Comparison of ENCODE assay signal across 26 cellular contexts in the genomic region with DNA sequence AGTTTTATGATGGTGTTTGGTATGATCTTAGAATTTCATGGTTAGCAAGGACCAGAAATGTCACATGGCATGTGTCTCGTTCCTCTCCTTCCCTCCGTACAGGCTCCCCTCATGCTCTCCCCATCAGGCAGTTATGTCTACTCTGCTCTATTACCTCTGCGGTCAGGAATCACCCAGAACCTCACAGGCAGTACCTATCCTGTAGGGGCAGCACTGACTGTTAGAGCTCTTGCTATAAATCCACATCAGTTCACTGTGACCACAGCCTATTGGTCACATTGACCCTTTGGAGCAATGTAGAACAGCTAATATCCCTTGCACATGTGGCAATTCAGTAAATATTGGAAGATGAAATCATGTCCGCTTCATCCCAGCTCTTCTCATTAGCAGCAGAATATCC.
DNase-seq lines count a peak whose midpoint lies in the region; ATAC-seq, FAIRE-seq and TF ChIP-seq lines count a peak whose summit lies in the region.
"Had no signal": no experiment of that assay in that cellular context is flagged by ENCODE, and none has a peak within 500 bp of the region (broad histone marks: within the 10 kb centered on the region; RNA-seq: fewer than 3 reads in every experiment).

No MANE protein-coding gene starts in this region.

- TF ChIP-seq CTCF in chondrocyte (IDR thresholded peaks at IDR 0.05), result peak; percentile 15
- no peak for TF ChIP-seq CTCF in CD4-positive, alpha-beta T cell (IDR thresholded peaks at IDR 0.05)

- no peak for ATAC-seq in CD4-positive, alpha-beta T cell (ENCODE audit: poor library complexity)
- no peak for ATAC-seq in HG02642 (IDR thresholded peaks at IDR 0.05; ENCODE audit: poor library complexity, unreplicated experiment)
- ATAC-seq: activated CD4-positive, CD25-positive, alpha-beta regulatory T cell treated with anti-CD3 and anti-CD28 coated beads, Interleukin-2, amount 50 U/mL, for 24 hours; body of pancreas; naive thymus-derived CD4-positive, alpha-beta T cell had no signal

- no peaks in the 10 kb centered on the region for H3K27me3 Mint-ChIP-seq in chondrocyte (ENCODE audit: low read depth)
- H3K27me3 Mint-ChIP-seq in CD4-positive, alpha-beta T cell, result no peaks in the 10 kb centered on the region
- H3K27me3 Mint-ChIP-seq: activated naive CD8-positive, alpha-beta T cell; dendritic cell treated with granulocyte-macrophage colony-stimulating factor and Interleukin-4, amounts not matched to agents 40 ng/mL and 50 ng/mL, for 4 days; stimulated activated naive CD8-positive, alpha-beta T cell treated with anti-CD3 and anti-CD28 coated beads, Interleukin-15, Interleukin-2, amounts not matched to agents 100 ng/mL and 50 ng/mL, for 24 hours had no signal

- no peaks in the 10 kb centered on the region for H3K27me3 ChIP-seq in CD4-positive, alpha-beta T cell (ENCODE audit: control insufficient read depth, insufficient read depth, low read length)
- H3K27me3 ChIP-seq: body of pancreas, SJSA1 had no signal

- no peak overlapping the region for H3K27ac Mint-ChIP-seq in chondrocyte (ENCODE audit: unreplicated experiment)
- no peak overlapping the region for H3K27ac Mint-ChIP-seq in CD4-positive, alpha-beta T cell
- H3K27ac Mint-ChIP-seq: activated naive CD8-positive, alpha-beta T cell; dendritic cell treated with granulocyte-macrophage colony-stimulating factor and Interleukin-4, amounts not matched to agents 40 ng/mL and 50 ng/mL, for 4 days; naive thymus-derived CD4-positive, alpha-beta T cell; stimulated activated naive CD8-positive, alpha-beta T cell treated with anti-CD3 and anti-CD28 coated beads, Interleukin-15, Interleukin-2, amounts not matched to agents 100 ng/mL and 50 ng/mL, for 24 hours had no signal

- CTCF ChIA-PET in CD4-positive, alpha-beta T cell (lab: Charles Lee), result no interaction called here

- POLR2A ChIA-PET in CD4-positive, alpha-beta T cell (lab: Charles Lee), result no interaction called here

- no peaks in the 10 kb centered on the region for H3K9me3 ChIP-seq in CD4-positive, alpha-beta T cell (ENCODE audit: control insufficient read depth, low read length)
- H3K9me3 ChIP-seq: body of pancreas, SJSA1 had no signal

- H3K27ac ChIP-seq in CD4-positive, alpha-beta T cell (ENCODE audit: low read depth, low read length), result no peak overlapping the region
- H3K27ac ChIP-seq: SJSA1 had no signal

- no peak for FAIRE-seq in urothelium cell line (lab: Jason Lieb, UNC)

- no peaks in the 10 kb centered on the region for H3K9me3 Mint-ChIP-seq in chondrocyte (ENCODE audit: low read depth)
- no peaks in the 10 kb centered on the region for H3K9me3 Mint-ChIP-seq in CD4-positive, alpha-beta T cell
- H3K9me3 Mint-ChIP-seq: dendritic cell treated with granulocyte-macrophage colony-stimulating factor and Interleukin-4, amounts not matched to agents 40 ng/mL and 50 ng/mL, for 4 days; stimulated activated naive CD8-positive, alpha-beta T cell treated with anti-CD3 and anti-CD28 coated beads, Interleukin-15, Interleukin-2, amounts not matched to agents 100 ng/mL and 50 ng/mL, for 24 hours had no signal

- no peak overlapping the region for H3K4me3 Mint-ChIP-seq in chondrocyte (ENCODE audit: unreplicated experiment)
- no peak overlapping the region for H3K4me3 Mint-ChIP-seq in CD4-positive, alpha-beta T cell
- H3K4me3 Mint-ChIP-seq: activated naive CD8-positive, alpha-beta T cell; dendritic cell treated with granulocyte-macrophage colony-stimulating factor and Interleukin-4, amounts not matched to agents 40 ng/mL and 50 ng/mL, for 4 days; naive thymus-derived CD4-positive, alpha-beta T cell; stimulated activated naive CD8-positive, alpha-beta T cell treated with anti-CD3 and anti-CD28 coated beads, Interleukin-15, Interleukin-2, amounts not matched to agents 100 ng/mL and 50 ng/mL, for 24 hours had no signal

- H3K36me3 Mint-ChIP-seq in chondrocyte (ENCODE audit: low read depth), result peaks cover 28% of the 10 kb centered on the region
- H3K36me3 Mint-ChIP-seq in CD4-positive, alpha-beta T cell (ENCODE audit: low read depth), result peaks cover 4% of the 10 kb centered on the region

- peaks cover 18% of the 10 kb centered on the region for H3K4me1 Mint-ChIP-seq in chondrocyte (ENCODE audit: low read depth)
- no peaks in the 10 kb centered on the region for H3K4me1 Mint-ChIP-seq in CD4-positive, alpha-beta T cell (ENCODE audit: low read depth)
- H3K4me1 Mint-ChIP-seq: naive thymus-derived CD4-positive, alpha-beta T cell had no signal

- intact Hi-C loops in CD4-positive, alpha-beta T cell (cut with DNase I, micrococcal nuclease), result no loop called here

- peak; percentile 23 for DNase-seq in DMS53 (lab: John Stamatoyannopoulos, UW)
- DNase-seq in DMS53 treated with DMSO at 0.1 percent for 48 hours (lab: John Stamatoyannopoulos, UW; ENCODE audit: unreplicated experiment), result no peak
- DNase-seq in NAMALWA (ENCODE audit: low spot score), result peak; percentile 15
- DNase-seq in chondrocyte (ENCODE audit: low spot score), result no peak
- peak; percentile 4 for DNase-seq in urothelium cell line (ENCODE audit: low spot score)
- DNase-seq in CD4-positive, alpha-beta T cell, result no peak
- DNase-seq in HCEC 1CT, result no peak
- DNase-seq: 8988T; body of pancreas; Calu3; hippocampal formation; Kasumi-1; mammary epithelial cell; naive thymus-derived CD4-positive, alpha-beta T cell; NCI-H1436; NCI-H2171 treated with DMSO at 0.1 percent for 48 hours; NCI-H69; OCI-M1; posterior cingulate gyrus; trophoblast cell had no signal

Comparison
In these comparisons a context has a peak if more than half of its experiments do, and no peak if none do; other contexts are left out.
1. DNase-seq: peak in DMS53 (single experiment), NAMALWA (single experiment) and urothelium cell line (single experiment); none in DMS53 treated with DMSO at 0.1 percent for 48 hours (single experiment), chondrocyte (single experiment), CD4-positive, alpha-beta T cell (0 of 10) and HCEC 1CT (single experiment).